9 cellular contexts compared by ENCODE assay signal in genomic region chr9:104092192-104092591, GRCh38. TPM values are rescaled to one million over a fixed set of nuclear protein-coding genes. Genes with fewer than 3 reads are reported as not detected.
DNase-seq lines count a peak whose midpoint lies in the region; TF ChIP-seq lines count a peak whose summit lies in the region.
"Had no signal": no experiment of that assay in that cellular context is flagged by ENCODE, and none has a peak within 500 bp of the region (broad histone marks: within the 10 kb centered on the region; RNA-seq: fewer than 3 reads in every experiment).

No MANE protein-coding gene starts in this region.

- no peaks in the 10 kb centered on the region for H3F3A ChIP-seq in DOHH2 (ENCODE audit: control insufficient read depth, insufficient read depth)

- no peak overlapping the region for H3K27ac Mint-ChIP-seq in activated naive CD8-positive, alpha-beta T cell treated with anti-CD3 and anti-CD28 coated beads for 36 hours

- H3K4me2 ChIP-seq in BLaER1 treated with 17β-estradiol and CSF1 and Interleukin-3, amounts not matched to agents 10 nM and 100 nM: peak overlapping the region; percentile 83 to 96 (median 93)
- H3K4me2 ChIP-seq in DOHH2 (ENCODE audit: low read length): peak overlapping the region; percentile 89

- peak overlapping the region in 3 of 10 experiments; percentile 68 to 82 (median 76); a peak in 5 of 20 replicates for H3K4me3 ChIP-seq in BLaER1 treated with 17β-estradiol and CSF1 and Interleukin-3, amounts not matched to agents 10 nM and 100 nM
- H3K4me3 ChIP-seq in DOHH2 (ENCODE audit: low read length) (peak overlapping the region; percentile 97), muscle layer of duodenum (ENCODE audit: low read depth in 1 of 2, low read length in 2 of 2) (peak overlapping the region in 1 of 2 donors; percentile 42), H7 (ENCODE audit: insufficient read depth, low read depth, low read length) (no peak overlapping the region)

- H3K9me3 Mint-ChIP-seq in activated naive CD8-positive, alpha-beta T cell treated with anti-CD3 and anti-CD28 coated beads for 36 hours: no peaks in the 10 kb centered on the region

- peak overlapping the region in 8 of 11 experiments; percentile 29 to 99 (median 96); a peak in 11 of 22 replicates for H3K27ac ChIP-seq in BLaER1 treated with 17β-estradiol and CSF1 and Interleukin-3, amounts not matched to agents 10 nM and 100 nM
- peak overlapping the region; percentile 90 for H3K27ac ChIP-seq in DOHH2 (ENCODE audit: low read depth, low read length)
- peak overlapping the region; percentile 97 for H3K27ac ChIP-seq in muscle layer of duodenum (ENCODE audit: low read length)

- H3K9me2 ChIP-seq in DOHH2 (replicated peaks; ENCODE audit: control insufficient read depth, low read length): no peaks in the 10 kb centered on the region

- peaks cover 63% of the 10 kb centered on the region for H3K79me2 ChIP-seq in DOHH2 (ENCODE audit: control insufficient read depth, low read length)

- no peaks in the 10 kb centered on the region for H3K27me3 Mint-ChIP-seq in activated naive CD8-positive, alpha-beta T cell treated with anti-CD3 and anti-CD28 coated beads for 36 hours

- peak overlapping the region in 2 of 11 experiments; percentile 96 to 97; a peak in 2 of 22 replicates for H3K9ac ChIP-seq in BLaER1 treated with 17β-estradiol and CSF1 and Interleukin-3, amounts not matched to agents 10 nM and 100 nM

- H3K27me3 ChIP-seq in BLaER1 treated with 17β-estradiol and CSF1 and Interleukin-3, amounts not matched to agents 10 nM and 100 nM: no peaks in the 10 kb centered on the region
- H3K27me3 ChIP-seq in DOHH2 (ENCODE audit: control insufficient read depth, low read length) (no peaks in the 10 kb centered on the region), muscle layer of duodenum (ENCODE audit: low read depth, low read length) (no peaks in the 10 kb centered on the region), H7 (ENCODE audit: control insufficient read depth, insufficient read depth, low read length) (no peaks in the 10 kb centered on the region)

- H3K36me3 Mint-ChIP-seq in activated naive CD8-positive, alpha-beta T cell treated with anti-CD3 and anti-CD28 coated beads for 36 hours: peaks cover 22% of the 10 kb centered on the region

- H3K4me1 ChIP-seq in BLaER1 treated with 17β-estradiol and CSF1 and Interleukin-3, amounts not matched to agents 10 nM and 100 nM: peaks cover 41 to 52% (median 45%) of the 10 kb centered on the region in 10 experiments
- peaks cover 57% of the 10 kb centered on the region for H3K4me1 ChIP-seq in DOHH2 (ENCODE audit: control insufficient read depth, low read length)
- peaks cover 7 to 30% of the 10 kb centered on the region in 2 donors for H3K4me1 ChIP-seq in muscle layer of duodenum (ENCODE audit: control insufficient read depth in 1 of 2, insufficient read depth in 2 of 2, low read length in 2 of 2)

- TF ChIP-seq CTCF in DOHH2 (IDR thresholded peaks at IDR 0.05; ENCODE audit: low read depth, low read length, poor library complexity, severe bottlenecking): no peak

- peak overlapping the region; percentile 95 for H3K4me3 Mint-ChIP-seq in activated naive CD8-positive, alpha-beta T cell treated with anti-CD3 and anti-CD28 coated beads for 36 hours

- 0 out of 22 replicates have a peak, but pooled peaks cover 0 to 5% (median 0%) of the 10 kb centered on the region in 11 experiments for H4K20me1 ChIP-seq in BLaER1 treated with 17β-estradiol and CSF1 and Interleukin-3, amounts not matched to agents 10 nM and 100 nM
- no peaks in the 10 kb centered on the region for H4K20me1 ChIP-seq in DOHH2 (ENCODE audit: control insufficient read depth, insufficient read depth, low read depth, low read length)

- peaks cover 0 to 19% (median 8%) of the 10 kb centered on the region in 11 experiments; a peak in 7 of 22 replicates for H3K36me3 ChIP-seq in BLaER1 treated with 17β-estradiol and CSF1 and Interleukin-3, amounts not matched to agents 10 nM and 100 nM
- peaks cover 35% of the 10 kb centered on the region for H3K36me3 ChIP-seq in DOHH2 (ENCODE audit: control insufficient read depth, low read length)
- H3K36me3 ChIP-seq in muscle layer of duodenum (ENCODE audit: control insufficient read depth in 1 of 2, insufficient read depth in 2 of 2, low read length in 2 of 2): peaks cover 0 to 14% of the 10 kb centered on the region in 2 donors
- no peaks in the 10 kb centered on the region for H3K36me3 ChIP-seq in H7 (replicated peaks; ENCODE audit: control insufficient read depth, insufficient read depth, low read length)

- DNase-seq in activated naive CD8-positive, alpha-beta T cell treated with anti-CD3 and anti-CD28 coated beads for 36 hours: no peak
- DNase-seq in H7: no peak
- no peak for DNase-seq in HK-2 (ENCODE audit: unreplicated experiment)
- DNase-seq in C1 segment of cervical spinal cord (lab: John Stamatoyannopoulos, UW): no peak
- DNase-seq: foreskin fibroblast, NCI-H1048 had no signal

- H3K4me1 Mint-ChIP-seq in activated naive CD8-positive, alpha-beta T cell treated with anti-CD3 and anti-CD28 coated beads for 36 hours: peaks cover 29% of the 10 kb centered on the region

- no peaks in the 10 kb centered on the region for H3K9me3 ChIP-seq in BLaER1 treated with 17β-estradiol and CSF1 and Interleukin-3, amounts not matched to agents 10 nM and 100 nM (replicated peaks in 1 of 11)
- H3K9me3 ChIP-seq in DOHH2 (ENCODE audit: control insufficient read depth, insufficient read depth, low read length) (no peaks in the 10 kb centered on the region), muscle layer of duodenum (ENCODE audit: control insufficient read depth in 1 of 2, low read length in 2 of 2) (no peaks in the 10 kb centered on the region)

RNA-seq across cellular contexts. Expression of gene SMC2, which starts 1.9 kb away (rescaled TPM):
- total RNA-seq in activated naive CD8-positive, alpha-beta T cell treated with anti-CD3 and anti-CD28 coated beads for 36 hours: 10 to 100 TPM; 69.3 to 71.6 TPM
- 15.6 and 21.6 TPM in 2 replicates for total RNA-seq in H7 (2014; rRNA removed; shearing (Covaris generic))
